23 cellular contexts compared by ENCODE assay signal in the genomic region with DNA sequence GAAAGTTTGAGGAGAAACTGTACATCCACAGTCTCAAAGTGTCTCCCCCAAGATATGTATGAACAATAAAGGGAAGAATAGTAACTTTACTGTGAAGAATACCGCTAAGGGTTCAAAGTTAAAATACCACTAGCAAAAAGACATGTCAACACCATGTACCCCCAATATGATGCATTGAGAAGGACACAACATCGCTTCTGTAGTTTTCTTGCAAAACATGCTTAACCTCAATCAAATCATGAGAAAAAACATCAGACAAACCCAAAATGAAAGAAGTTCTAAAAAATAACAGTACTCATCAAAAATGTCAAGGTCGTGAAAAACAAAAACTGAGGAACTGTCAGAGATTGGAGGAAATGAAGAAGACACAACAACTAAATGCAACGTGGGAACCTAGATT. TPM values are rescaled to one million over a fixed set of nuclear protein-coding genes. Genes with fewer than 3 reads are reported as not detected.
A peak's percentile ranks its signal among the peaks of the same experiment; 100 is the strongest.
DNase-seq lines count a peak whose midpoint lies in the region; FAIRE-seq and TF ChIP-seq lines count a peak whose summit lies in the region.
"Had no signal": no experiment of that assay in that cellular context is flagged by ENCODE, and none has a peak within 500 bp of the region (broad histone marks: within the 10 kb centered on the region; RNA-seq: fewer than 3 reads in every experiment).

No MANE protein-coding gene starts in this region.

- no peaks in the 10 kb centered on the region for H3K27me3 Mint-ChIP-seq in activated naive CD4-positive, alpha-beta T cell treated with anti-CD3 and anti-CD28 coated beads, Interleukin-2, amount 10 ng/mL, durations not matched to agents 7 days and 5 days
- H3K27me3 Mint-ChIP-seq in activated T-helper 2 cell treated with anti-CD3 and anti-CD28 coated beads, Interferon-gamma antibody, Interleukin-2, Interleukin-4, amounts not matched to agents 10 μg/mL and 5 μg/mL and 100 μg/mL, durations not matched to agents 14 hours and 24 hours and 36 hours (ENCODE audit: low read depth): no peaks in the 10 kb centered on the region
- no peaks in the 10 kb centered on the region for H3K27me3 Mint-ChIP-seq in neural crest cell (ENCODE audit: low read depth)
- H3K27me3 Mint-ChIP-seq: progenitor cell of endocrine pancreas had no signal

- no peaks in the 10 kb centered on the region for H3K27me3 ChIP-seq in WERI-Rb-1 (ENCODE audit: insufficient read depth, low read depth, severe bottlenecking)
- H3K27me3 ChIP-seq: tibial artery had no signal

- no peak for DNase-seq in activated naive CD4-positive, alpha-beta T cell treated with anti-CD3 and anti-CD28 coated beads, Interleukin-2, amount 10 ng/mL, durations not matched to agents 7 days and 5 days
- no peak for DNase-seq in activated naive CD4-positive, alpha-beta T cell treated with anti-CD3 and anti-CD28 coated beads, Interleukin-2, amount 50 U/mL, for 16 hours
- DNase-seq in GM19239 (ENCODE audit: insufficient read length, low spot score): no peak
- DNase-seq in activated T-helper 2 cell treated with anti-CD3 and anti-CD28 coated beads, Interferon-gamma antibody, Interleukin-2, Interleukin-4, amounts not matched to agents 10 μg/mL and 5 μg/mL and 100 μg/mL, durations not matched to agents 14 hours and 24 hours and 36 hours (ENCODE audit: low spot score): no peak
- no peak for DNase-seq in neural crest cell (ENCODE audit: low read depth, low spot score)
- DNase-seq in epidermal melanocyte (ENCODE audit: insufficient read length, low spot score): no peak
- no peak for DNase-seq in WERI-Rb-1
- DNase-seq in posterior cingulate gyrus: no peak
- DNase-seq: activated CD4-positive, CD25-positive, alpha-beta regulatory T cell treated with anti-CD3 and anti-CD28 coated beads, Interleukin-2, amount 50 U/mL, for 72 hours; DMS53; effector CD4-positive, alpha-beta T cell; foreskin melanocyte; GDM1; hypothalamus; midbrain; MV-4-11; NCI-H1694; NCI-H69; tibial artery had no signal

- intact Hi-C loops in activated T-helper 2 cell treated with anti-CD3 and anti-CD28 coated beads, Interferon-gamma antibody, Interleukin-2, Interleukin-4, amounts not matched to agents 10 μg/mL and 5 μg/mL and 100 μg/mL, durations not matched to agents 14 hours and 24 hours and 36 hours (cut with micrococcal nuclease): no loop called here
- intact Hi-C loops in posterior cingulate gyrus (cut with DNase I): loop anchor here (5.0 to 10.0 kb wide), 3 partner anchors 62 to 235 kb away; no protein-coding TSS in a partner anchor

- no peak overlapping the region for H3K4me3 Mint-ChIP-seq in activated naive CD4-positive, alpha-beta T cell treated with anti-CD3 and anti-CD28 coated beads, Interleukin-2, amount 10 ng/mL, durations not matched to agents 7 days and 5 days
- H3K4me3 Mint-ChIP-seq in activated T-helper 2 cell treated with anti-CD3 and anti-CD28 coated beads, Interferon-gamma antibody, Interleukin-2, Interleukin-4, amounts not matched to agents 10 μg/mL and 5 μg/mL and 100 μg/mL, durations not matched to agents 14 hours and 24 hours and 36 hours (ENCODE audit: low read depth): peak overlapping the region; percentile 13
- H3K4me3 Mint-ChIP-seq in neural crest cell: peak overlapping the region; percentile 58

- no peaks in the 10 kb centered on the region for H3K9me3 ChIP-seq in WERI-Rb-1 (ENCODE audit: severe bottlenecking)
- H3K9me3 ChIP-seq: tibial artery had no signal

- H3K27ac Mint-ChIP-seq in activated naive CD4-positive, alpha-beta T cell treated with anti-CD3 and anti-CD28 coated beads, Interleukin-2, amount 10 ng/mL, durations not matched to agents 7 days and 5 days: peak overlapping the region; percentile 3
- H3K27ac Mint-ChIP-seq in activated T-helper 2 cell treated with anti-CD3 and anti-CD28 coated beads, Interferon-gamma antibody, Interleukin-2, Interleukin-4, amounts not matched to agents 10 μg/mL and 5 μg/mL and 100 μg/mL, durations not matched to agents 14 hours and 24 hours and 36 hours: peak overlapping the region; percentile 36
- H3K27ac Mint-ChIP-seq in neural crest cell (ENCODE audit: unreplicated experiment): no peak overlapping the region
- H3K27ac Mint-ChIP-seq: progenitor cell of endocrine pancreas had no signal

- no peak overlapping the region for H3K4me3 ChIP-seq in WERI-Rb-1 (ENCODE audit: low read depth, low read length)
- H3K4me3 ChIP-seq: SK-N-MC, tibial artery had no signal

- no peak overlapping the region for H3K27ac ChIP-seq in WERI-Rb-1
- H3K27ac ChIP-seq: KMS-11, SK-N-MC, tibial artery had no signal

- H3K4me1 Mint-ChIP-seq in activated naive CD4-positive, alpha-beta T cell treated with anti-CD3 and anti-CD28 coated beads, Interleukin-2, amount 10 ng/mL, durations not matched to agents 7 days and 5 days: peaks cover 54% of the 10 kb centered on the region
- H3K4me1 Mint-ChIP-seq in activated T-helper 2 cell treated with anti-CD3 and anti-CD28 coated beads, Interferon-gamma antibody, Interleukin-2, Interleukin-4, amounts not matched to agents 10 μg/mL and 5 μg/mL and 100 μg/mL, durations not matched to agents 14 hours and 24 hours and 36 hours (ENCODE audit: low read depth): peaks cover 51% of the 10 kb centered on the region
- peaks cover 19% of the 10 kb centered on the region for H3K4me1 Mint-ChIP-seq in neural crest cell

- CTCF ChIA-PET in activated naive CD4-positive, alpha-beta T cell treated with anti-CD3 and anti-CD28 coated beads, Interleukin-2, amount 10 ng/mL, durations not matched to agents 7 days and 5 days (lab: Charles Lee): interaction anchor here (1.6 to 1.8 kb wide), 2 partner anchors 60 to 181 kb away, joined by 3 to 4 read pairs; no protein-coding TSS in a partner anchor

- FAIRE-seq in GM19239 (lab: Jason Lieb, UNC): peak; percentile 64
- FAIRE-seq: islet of Langerhans had no signal

- peaks cover 9% of the 10 kb centered on the region for H3K36me3 Mint-ChIP-seq in activated naive CD4-positive, alpha-beta T cell treated with anti-CD3 and anti-CD28 coated beads, Interleukin-2, amount 10 ng/mL, durations not matched to agents 7 days and 5 days
- H3K36me3 Mint-ChIP-seq in activated T-helper 2 cell treated with anti-CD3 and anti-CD28 coated beads, Interferon-gamma antibody, Interleukin-2, Interleukin-4, amounts not matched to agents 10 μg/mL and 5 μg/mL and 100 μg/mL, durations not matched to agents 14 hours and 24 hours and 36 hours (ENCODE audit: low read depth): peaks cover 8% of the 10 kb centered on the region
- no peaks in the 10 kb centered on the region for H3K36me3 Mint-ChIP-seq in neural crest cell (ENCODE audit: low read depth)

- H3K9me3 Mint-ChIP-seq in activated naive CD4-positive, alpha-beta T cell treated with anti-CD3 and anti-CD28 coated beads, Interleukin-2, amount 10 ng/mL, durations not matched to agents 7 days and 5 days: no peaks in the 10 kb centered on the region
- H3K9me3 Mint-ChIP-seq in activated T-helper 2 cell treated with anti-CD3 and anti-CD28 coated beads, Interferon-gamma antibody, Interleukin-2, Interleukin-4, amounts not matched to agents 10 μg/mL and 5 μg/mL and 100 μg/mL, durations not matched to agents 14 hours and 24 hours and 36 hours: no peaks in the 10 kb centered on the region
- no peaks in the 10 kb centered on the region for H3K9me3 Mint-ChIP-seq in neural crest cell

- H3K36me3 ChIP-seq in WERI-Rb-1: no peaks in the 10 kb centered on the region
- H3K36me3 ChIP-seq: tibial artery had no signal

- no peak for TF ChIP-seq CTCF in neural crest cell (conservative IDR thresholded peaks at IDR 0.05)
- no peak for TF ChIP-seq CTCF in WERI-Rb-1 (IDR thresholded peaks at IDR 0.05; ENCODE audit: low read depth, low read length)

RNA-seq across cellular contexts. Expression of gene HERC1, which starts 3.6 kb away (rescaled TPM):
- 64.2 and 72.3 TPM in 2 replicates for total RNA-seq in activated T-helper 2 cell treated with anti-CD3 and anti-CD28 coated beads, Interferon-gamma antibody, Interleukin-2, Interleukin-4, amounts not matched to agents 10 μg/mL and 5 μg/mL and 100 μg/mL, durations not matched to agents 14 hours and 24 hours and 36 hours
- 57.4 and 60.9 TPM in 2 replicates for total RNA-seq in neural crest cell
